In genomic region chr7:144691240-144691639, GRCh38 we compare ENCODE assay signal across 24 cellular contexts.
"Had no signal": no experiment of that assay in that cellular context is flagged by ENCODE, and none has a peak within 500 bp of the region (broad histone marks: within the 10 kb centered on the region; RNA-seq: fewer than 3 reads in every experiment).

No MANE protein-coding gene starts in this region.

- H3K36me3 ChIP-seq: MG63, SJSA1 had no signal

- H3K4me1 ChIP-seq: SJSA1 had no signal

- DNase-seq: IMR-90, Karpas-422, KG1, MG63, NCI-H1092, NCI-H1105 treated with DMSO at 0.1 percent for 48 hours, NCI-H1417 treated with DMSO at 0.1 percent for 48 hours, NCI-H146, NCI-H1694 treated with DMSO at 0.1 percent for 48 hours, NCI-H1930, NCI-H2081, NCI-H2107, NCI-H226, NCI-H446, NCI-H510A, NCI-H524 treated with DMSO at 0.1 percent for 48 hours, NCI-H69, NCI-H774, Right ventricle myocardium superior, RPMI8226, SIG-M5 had no signal

- H3K27ac ChIP-seq: SJSA1, SK-N-MC had no signal

- H3K9me3 ChIP-seq: MG63 had no signal

- H3K27me3 ChIP-seq: MG63, SJSA1 had no signal

- ATAC-seq: HepG2 had no signal

- H3K4me3 ChIP-seq: MG63, SJSA1, SK-N-MC had no signal
